Comparison of ENCODE assay signal across 14 cellular contexts in genomic region chr3:106542101-106542769, GRCh38.
DNase-seq lines count a peak whose midpoint lies in the region; ATAC-seq and TF ChIP-seq lines count a peak whose summit lies in the region.
"Had no signal": no experiment of that assay in that cellular context is flagged by ENCODE, and none has a peak within 500 bp of the region (broad histone marks: within the 10 kb centered on the region; RNA-seq: fewer than 3 reads in every experiment).

No MANE protein-coding gene starts in this region.

- no peaks in the 10 kb centered on the region for H3K79me1 ChIP-seq in neuronal stem cell (ENCODE audit: low read depth, low read length)

- H3K4ac ChIP-seq in neuronal stem cell (ENCODE audit: low read length), result no peak overlapping the region

- H2BK120ac ChIP-seq in neuronal stem cell (ENCODE audit: low read depth, low read length), result no peak overlapping the region

- no peak overlapping the region for H4K8ac ChIP-seq in neuronal stem cell (ENCODE audit: low read depth, low read length)

- in situ Hi-C loops in astrocyte of the spinal cord (cut with HindIII; ENCODE audit: low sequenced_read_pairs) (no loop called here), ACHN (cut with HindIII; ENCODE audit: low pct_ligation_motif_present, low pct_unique_long_range_greater_than_20kb, low sequenced_read_pairs) (no loop called here)

- intact Hi-C loops in left ventricle myocardium superior (cut with micrococcal nuclease), result no loop called here

- no peak overlapping the region for H4K91ac ChIP-seq in neuronal stem cell (ENCODE audit: low read depth, low read length, poor library complexity)

- H3K9ac ChIP-seq in neuronal stem cell (ENCODE audit: low read depth, low read length, poor library complexity), result no peak overlapping the region

- H3K36me3 Mint-ChIP-seq in glutamatergic neuron (ENCODE audit: unreplicated experiment), result peaks cover 21% of the 10 kb centered on the region

- peak; percentile 57 for ATAC-seq in GM19372 (IDR thresholded peaks at IDR 0.05; ENCODE audit: low read depth, unreplicated experiment)
- ATAC-seq in HG03442 (IDR thresholded peaks at IDR 0.05; ENCODE audit: unreplicated experiment), result peak; percentile 53
- ATAC-seq in left ventricle myocardium superior, result no peak
- ATAC-seq: natural killer cell treated with Interleukin-12 subunit alpha and Interleukin-12 subunit beta and Interleukin-15 and Interleukin-18, amount 100 ng/mL, for 72 hours had no signal

- no peak overlapping the region for H2BK12ac ChIP-seq in neuronal stem cell (ENCODE audit: low read length)

- H3K14ac ChIP-seq in neuronal stem cell (ENCODE audit: low read length), result no peak overlapping the region

- no peak for TF ChIP-seq CTCF in astrocyte of the spinal cord (IDR thresholded peaks at IDR 0.05; ENCODE audit: low read depth, low read length)
- no peak for TF ChIP-seq CTCF in glutamatergic neuron (IDR thresholded peaks at IDR 0.05; ENCODE audit: partially characterized antibody, unreplicated experiment)
- TF ChIP-seq CTCF in RWPE1 (conservative IDR thresholded peaks at IDR 0.05; ENCODE audit: low read depth), result no peak

- no peak overlapping the region for H3K4me2 ChIP-seq in neuronal stem cell (ENCODE audit: insufficient read depth, low read length, poor library complexity, severe bottlenecking)

- no peaks in the 10 kb centered on the region for H3K27me3 Mint-ChIP-seq in glutamatergic neuron (ENCODE audit: unreplicated experiment)
- H3K27me3 Mint-ChIP-seq: activated CD4-positive, alpha-beta T cell treated with anti-CD3 and anti-CD28 coated beads, Interleukin-2, amount 10 ng/mL, durations not matched to agents 7 days and 5 days; CD4-positive, alpha-beta T cell; natural killer cell treated with Interleukin-12 subunit alpha and Interleukin-12 subunit beta and Interleukin-15 and Interleukin-18, amount 100 ng/mL, for 72 hours had no signal

- H2BK5ac ChIP-seq in neuronal stem cell (ENCODE audit: low read length), result no peak overlapping the region

- no peak overlapping the region for H3K4me3 ChIP-seq in astrocyte of the spinal cord (ENCODE audit: low read depth, low read length)
- H3K4me3 ChIP-seq in neuronal stem cell (ENCODE audit: low read length in 2 of 2), result no peak overlapping the region

- DNase-seq in astrocyte of the spinal cord (ENCODE audit: low read depth, low spot score), result peak; percentile 46
- peak; percentile 29 for DNase-seq in neuronal stem cell (ENCODE audit: low spot score)
- no peak for DNase-seq in glutamatergic neuron
- no peak for DNase-seq in RWPE1 (ENCODE audit: low spot score)
- DNase-seq in ACHN, result no peak
- no peak for DNase-seq in left ventricle myocardium superior
- DNase-seq: activated CD4-positive, alpha-beta T cell treated with anti-CD3 and anti-CD28 coated beads, Interleukin-2, amount 10 ng/mL, durations not matched to agents 7 days and 5 days; activated T-cell treated with anti-CD3 and anti-CD28 coated beads, Interleukin-2, amount 50 U/mL, for 48 hours; CD4-positive, alpha-beta T cell had no signal

- H2AFZ ChIP-seq in neuronal stem cell (ENCODE audit: low read length), result peak overlapping the region; percentile 62

- POLR2A ChIA-PET in RWPE1 (lab: Yijun Ruan, JAX; ENCODE audit: low non-redundant PET), result no interaction called here

- peaks cover 4% of the 10 kb centered on the region for H3K9me3 Mint-ChIP-seq in glutamatergic neuron (ENCODE audit: unreplicated experiment)

- no peak overlapping the region for H3K23ac ChIP-seq in neuronal stem cell (ENCODE audit: low read depth, low read length, poor library complexity)

- CTCF ChIA-PET in RWPE1 (lab: Yijun Ruan, JAX), result no interaction called here

- no peak overlapping the region for H3K27ac ChIP-seq in neuronal stem cell (replicated peaks; ENCODE audit: low read length)
- H3K27ac ChIP-seq in RWPE1, result no peak overlapping the region
- H3K27ac ChIP-seq: HL-60 had no signal

- H3K4me3 Mint-ChIP-seq in glutamatergic neuron (ENCODE audit: unreplicated experiment), result no peak overlapping the region
- H3K4me3 Mint-ChIP-seq: activated CD4-positive, alpha-beta T cell treated with anti-CD3 and anti-CD28 coated beads, Interleukin-2, amount 10 ng/mL, durations not matched to agents 7 days and 5 days; CD4-positive, alpha-beta T cell; natural killer cell treated with Interleukin-12 subunit alpha and Interleukin-12 subunit beta and Interleukin-15 and Interleukin-18, amount 100 ng/mL, for 72 hours; T-helper 1 cell treated with Interleukin-12 subunit alpha and Interleukin-12 subunit beta and Interleukin-4 antibody, amounts not matched to agents 30 μg/mL and 1 μg/mL, for 36 hours had no signal

- no peaks in the 10 kb centered on the region for H3K36me3 ChIP-seq in neuronal stem cell (replicated peaks in 1 of 2; ENCODE audit: control insufficient read depth in 2 of 2, insufficient read depth in 2 of 2, low read length in 2 of 2)

- no peak overlapping the region for H3K18ac ChIP-seq in neuronal stem cell (ENCODE audit: low read length)

- no peaks in the 10 kb centered on the region for H3K4me1 Mint-ChIP-seq in glutamatergic neuron (ENCODE audit: low read depth, unreplicated experiment)
- H3K4me1 Mint-ChIP-seq: activated CD4-positive, alpha-beta T cell treated with anti-CD3 and anti-CD28 coated beads, Interleukin-2, amount 10 ng/mL, durations not matched to agents 7 days and 5 days had no signal

- no peak overlapping the region for H2BK15ac ChIP-seq in neuronal stem cell (ENCODE audit: low read length)

- WGBS in neuronal stem cell (ENCODE audit: extremely low coverage in 2 of 2, insufficient read length in 2 of 2, insufficient replicate concordance in 1 of 2), 2 donors, result no CpG with 5 or more reads among the region's 6 CpGs

- H2AK5ac ChIP-seq in neuronal stem cell (ENCODE audit: low read depth, low read length), result no peak overlapping the region

- no peaks in the 10 kb centered on the region for H3K27me3 ChIP-seq in neuronal stem cell (ENCODE audit: control insufficient read depth in 3 of 3, insufficient read depth in 3 of 3, low read depth in 1 of 3, low read length in 3 of 3)

- peaks cover 10 to 18% of the 10 kb centered on the region in 2 donors for H3K4me1 ChIP-seq in neuronal stem cell (ENCODE audit: control insufficient read depth in 2 of 2, insufficient read depth in 1 of 2, low read depth in 1 of 2, low read length in 2 of 2)

- H3K9me3 ChIP-seq in neuronal stem cell (replicated peaks in 1 of 2; ENCODE audit: control insufficient read depth in 2 of 2, insufficient read depth in 1 of 2, low read depth in 1 of 2, low read length in 2 of 2), result peaks cover 2 to 15% of the 10 kb centered on the region in 2 donors

- no peak overlapping the region for H3K27ac Mint-ChIP-seq in glutamatergic neuron (ENCODE audit: unreplicated experiment)
- H3K27ac Mint-ChIP-seq: activated CD4-positive, alpha-beta T cell treated with anti-CD3 and anti-CD28 coated beads, Interleukin-2, amount 10 ng/mL, durations not matched to agents 7 days and 5 days; CD4-positive, alpha-beta T cell; natural killer cell treated with Interleukin-12 subunit alpha and Interleukin-12 subunit beta and Interleukin-15 and Interleukin-18, amount 100 ng/mL, for 72 hours; T-helper 1 cell treated with Interleukin-12 subunit alpha and Interleukin-12 subunit beta and Interleukin-4 antibody, amounts not matched to agents 30 μg/mL and 1 μg/mL, for 36 hours had no signal

Comparison
In these comparisons a context has a peak if more than half of its experiments do, and no peak if none do; other contexts are left out.
1. DNase-seq: peak in astrocyte of the spinal cord (single experiment) and neuronal stem cell (single experiment); none in glutamatergic neuron (single experiment), RWPE1 (single experiment), ACHN (single experiment) and left ventricle myocardium superior (single experiment).